In the genomic region with DNA sequence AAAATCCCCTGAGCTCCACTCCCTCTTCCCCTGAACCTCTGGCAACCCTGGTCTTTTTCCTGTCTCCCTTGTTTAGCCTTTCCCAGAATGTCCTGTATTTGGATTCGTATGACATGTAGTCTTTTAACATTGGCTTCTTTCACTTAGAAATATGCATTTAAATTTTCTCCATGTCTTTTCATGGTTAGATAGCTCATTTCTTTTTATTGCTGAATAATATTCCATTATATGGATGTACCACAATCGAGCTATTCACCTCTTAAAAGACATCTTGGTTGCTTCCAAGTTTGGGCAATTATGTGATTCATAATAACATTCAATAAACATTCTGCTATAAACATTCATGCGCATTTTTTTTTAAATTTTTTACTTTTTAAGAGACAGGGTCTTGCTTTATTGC, we compare ENCODE assay signal across 29 cellular contexts.
"Had no signal": no experiment of that assay in that cellular context is flagged by ENCODE, and none has a peak within 500 bp of the region (broad histone marks: within the 10 kb centered on the region; RNA-seq: fewer than 3 reads in every experiment).

No MANE protein-coding gene starts in this region.

- H3K36me3 ChIP-seq: colonic mucosa, esophagus muscularis mucosa, esophagus squamous epithelium, gastrocnemius medialis, gastroesophageal sphincter, heart left ventricle, heart right ventricle had no signal

- H3K4me1 ChIP-seq: colonic mucosa, esophagus muscularis mucosa, foreskin keratinocyte, gastrocnemius medialis, gastroesophageal sphincter had no signal

- H3K9me3 ChIP-seq: colonic mucosa, gastrocnemius medialis had no signal

- H3K27ac ChIP-seq: colonic mucosa, coronary artery, epithelial cell of prostate, esophagus muscularis mucosa, esophagus squamous epithelium, foreskin keratinocyte, gastrocnemius medialis, gastroesophageal sphincter, heart left ventricle, heart right ventricle, hepatocyte had no signal

- H3K27me3 ChIP-seq: colonic mucosa, esophagus squamous epithelium, foreskin keratinocyte, gastrocnemius medialis had no signal

- FAIRE-seq: endometrium, endothelial cell of umbilical vein, frontal cortex had no signal

- H3K4me2 ChIP-seq: hepatocyte had no signal

- H3K4me3 ChIP-seq: colonic mucosa, coronary artery, dorsolateral prefrontal cortex, esophagus muscularis mucosa, esophagus squamous epithelium, gastrocnemius medialis, gastroesophageal sphincter, heart left ventricle, heart right ventricle, hepatocyte had no signal

- ATAC-seq: effector memory CD8-positive, alpha-beta T cell; esophagus mucosa; foreskin keratinocyte; gastrocnemius medialis; gastroesophageal sphincter; heart left ventricle; heart right ventricle had no signal

- H3K4me3 Mint-ChIP-seq: dendritic cell treated with granulocyte-macrophage colony-stimulating factor and Interleukin-4, amounts not matched to agents 40 ng/mL and 50 ng/mL, for 4 days; effector memory CD8-positive, alpha-beta T cell; endodermal cell had no signal

- DNase-seq: colonic mucosa; cortex of kidney; dermis blood vessel endothelial cell; dorsolateral prefrontal cortex; effector CD4-positive, alpha-beta T cell; effector CD8-positive, alpha-beta T cell; effector memory CD4-positive, alpha-beta T cell; effector memory CD8-positive, alpha-beta T cell; endodermal cell; erythroblast; esophagus squamous epithelium; foreskin fibroblast; foreskin keratinocyte; foreskin melanocyte; gastrocnemius medialis; glutamatergic neuron; head of caudate nucleus; heart left ventricle; heart right ventricle had no signal

- H2AFZ ChIP-seq: hepatocyte had no signal

- H3K79me2 ChIP-seq: hepatocyte had no signal

- H3K27ac Mint-ChIP-seq: dendritic cell treated with granulocyte-macrophage colony-stimulating factor and Interleukin-4, amounts not matched to agents 40 ng/mL and 50 ng/mL, for 4 days; effector memory CD8-positive, alpha-beta T cell; endodermal cell had no signal
